ENCODE assay signal across 8 cellular contexts in genomic region chr21:15065381-15066230, GRCh38. TPM values are rescaled to one million over a fixed set of nuclear protein-coding genes. Genes with fewer than 3 reads are reported as not detected.
DNase-seq lines count a peak whose midpoint lies in the region; ATAC-seq and TF ChIP-seq lines count a peak whose summit lies in the region.

No MANE protein-coding gene starts in this region.

- peak overlapping the region; percentile 77 for H3K4me2 ChIP-seq in OCI-LY3 (ENCODE audit: low read length)

- TF ChIP-seq CTCF in HFF-Myc (IDR thresholded peaks at IDR 0.05; ENCODE audit: low read depth, low read length, missing control alignments): no peak
- no peak for TF ChIP-seq CTCF in OCI-LY3 (IDR thresholded peaks at IDR 0.05; ENCODE audit: low read depth, low read length)
- TF ChIP-seq CTCF in epithelial cell of proximal tubule (conservative IDR thresholded peaks at IDR 0.05; ENCODE audit: low read depth, low read length): no peak
- TF ChIP-seq CTCF in mucosa of descending colon (IDR thresholded peaks at IDR 0.05): no peak

- intact Hi-C loops in mucosa of descending colon (cut with DNase I, micrococcal nuclease): loop anchor here in 1 of 2 donors (10.0 kb wide), 1 partner anchor 191 kb away; no protein-coding TSS in a partner anchor

- peak overlapping the region; percentile 62 for H2AFZ ChIP-seq in OCI-LY3 (ENCODE audit: low read depth, low read length)

- H3K79me2 ChIP-seq in OCI-LY3 (ENCODE audit: low read length): peaks cover 34% of the 10 kb centered on the region

- ATAC-seq in mucosa of descending colon (peak; percentile 58), HG02981 (IDR thresholded peaks at IDR 0.05; ENCODE audit: unreplicated experiment) (no peak)

- H3K27me3 ChIP-seq in OCI-LY3 (ENCODE audit: low read depth, low read length): peaks cover 4% of the 10 kb centered on the region; the same call in 1 of the 2 replicates

- H3K36me3 ChIP-seq in OCI-LY3 (replicated peaks; ENCODE audit: low read depth, low read length): no peaks in the 10 kb centered on the region
- no peaks in the 10 kb centered on the region for H3K36me3 ChIP-seq in mucosa of descending colon (ENCODE audit: low read depth)

- H3K4me3 ChIP-seq in HFF-Myc (replicated peaks; ENCODE audit: low read depth, low read length) (peak overlapping the region; percentile 86), OCI-LY3 (ENCODE audit: low read length) (peak overlapping the region; percentile 96), epithelial cell of proximal tubule (ENCODE audit: low read depth, low read length) (peak overlapping the region; percentile 71), mucosa of descending colon (peak overlapping the region; percentile 64)

- H3K9me3 ChIP-seq in OCI-LY3 (ENCODE audit: insufficient read depth, low read length): no peaks in the 10 kb centered on the region
- H3K9me3 ChIP-seq in mucosa of descending colon: no peaks in the 10 kb centered on the region

- H3K27ac ChIP-seq in OCI-LY3 (ENCODE audit: low read length): peak overlapping the region; percentile 57

- H3K4me1 ChIP-seq in OCI-LY3 (ENCODE audit: low read length) (peaks cover 26% of the 10 kb centered on the region), mucosa of descending colon (ENCODE audit: low read depth) (peaks cover 19% of the 10 kb centered on the region)

- peak overlapping the region; percentile 94 for H3K9ac ChIP-seq in OCI-LY3 (ENCODE audit: low read length)

- DNase-seq in CMK (ENCODE audit: low read depth) (peak; percentile 45), HFF-Myc (ENCODE audit: extremely low read depth, low read depth) (peak; percentile 33), epithelial cell of proximal tubule (ENCODE audit: low read depth) (no peak), mucosa of descending colon (peak; percentile 82 to 85 (median 83))
- peak; percentile 73 for DNase-seq in activated T-cell treated with anti-CD3 and anti-CD28 coated beads, Interleukin-2, amount 50 U/mL, for 1 hour
- DNase-seq in stimulated activated CD8-positive, alpha-beta memory T cell treated with anti-CD3 and anti-CD28 coated beads, Interleukin-15, amount 100 ng/mL, for 48 hours (ENCODE audit: low read depth in 2 of 2): peak; percentile 30 to 54

- H4K20me1 ChIP-seq in OCI-LY3 (ENCODE audit: insufficient read depth, low read length): no peaks in the 10 kb centered on the region

RNA-seq across cellular contexts. Expression of gene NRIP1, which starts 0.8 kb away (rescaled TPM):
- total RNA-seq in epithelial cell of proximal tubule (53.5 and 81.1 TPM in 2 replicates), mucosa of descending colon (10 to 100 TPM; 64.3 to 91.8 (median 77.1) TPM)
